ENCODE assay signal across 9 cellular contexts in genomic region chr4:81504685-81505598, GRCh38. TPM values are rescaled to one million over a fixed set of nuclear protein-coding genes. Genes with fewer than 3 reads are reported as not detected.
DNase-seq lines count a peak whose midpoint lies in the region; ATAC-seq lines count a peak whose summit lies in the region.
"Had no signal": no experiment of that assay in that cellular context is flagged by ENCODE, and none has a peak within 500 bp of the region (broad histone marks: within the 10 kb centered on the region; RNA-seq: fewer than 3 reads in every experiment).

No MANE protein-coding gene starts in this region.

- no peak overlapping the region for H3K4me3 Mint-ChIP-seq in activated T-helper 2 cell treated with anti-CD3 and anti-CD28 coated beads, Interferon-gamma antibody, Interleukin-2, Interleukin-4, amounts not matched to agents 10 μg/mL and 5 μg/mL and 100 μg/mL, durations not matched to agents 14 hours and 24 hours and 36 hours (ENCODE audit: low read depth)

- peaks cover 30% of the 10 kb centered on the region for H3K27me3 Mint-ChIP-seq in activated T-helper 2 cell treated with anti-CD3 and anti-CD28 coated beads, Interferon-gamma antibody, Interleukin-2, Interleukin-4, amounts not matched to agents 10 μg/mL and 5 μg/mL and 100 μg/mL, durations not matched to agents 14 hours and 24 hours and 36 hours (ENCODE audit: low read depth)

- H3K27ac Mint-ChIP-seq in activated T-helper 2 cell treated with anti-CD3 and anti-CD28 coated beads, Interferon-gamma antibody, Interleukin-2, Interleukin-4, amounts not matched to agents 10 μg/mL and 5 μg/mL and 100 μg/mL, durations not matched to agents 14 hours and 24 hours and 36 hours: no peak overlapping the region

- ATAC-seq in GM21529 (IDR thresholded peaks at IDR 0.05; ENCODE audit: unreplicated experiment) (peak; percentile 55), left colon (peak; percentile 75)

- H3K9me3 Mint-ChIP-seq in activated T-helper 2 cell treated with anti-CD3 and anti-CD28 coated beads, Interferon-gamma antibody, Interleukin-2, Interleukin-4, amounts not matched to agents 10 μg/mL and 5 μg/mL and 100 μg/mL, durations not matched to agents 14 hours and 24 hours and 36 hours: no peaks in the 10 kb centered on the region

- H3K36me3 Mint-ChIP-seq in activated T-helper 2 cell treated with anti-CD3 and anti-CD28 coated beads, Interferon-gamma antibody, Interleukin-2, Interleukin-4, amounts not matched to agents 10 μg/mL and 5 μg/mL and 100 μg/mL, durations not matched to agents 14 hours and 24 hours and 36 hours (ENCODE audit: low read depth): no peaks in the 10 kb centered on the region

- intact Hi-C loops in activated T-helper 2 cell treated with anti-CD3 and anti-CD28 coated beads, Interferon-gamma antibody, Interleukin-2, Interleukin-4, amounts not matched to agents 10 μg/mL and 5 μg/mL and 100 μg/mL, durations not matched to agents 14 hours and 24 hours and 36 hours (cut with micrococcal nuclease): loop anchor here (1.0 to 2.0 kb wide), 2 partner anchors 11 to 34 kb away; partner anchors contain the start of gene RASGEF1B
- intact Hi-C loops in left colon (cut with DNase I, micrococcal nuclease): no loop called here

- H3K4me1 Mint-ChIP-seq in activated T-helper 2 cell treated with anti-CD3 and anti-CD28 coated beads, Interferon-gamma antibody, Interleukin-2, Interleukin-4, amounts not matched to agents 10 μg/mL and 5 μg/mL and 100 μg/mL, durations not matched to agents 14 hours and 24 hours and 36 hours (ENCODE audit: low read depth): peaks cover 18% of the 10 kb centered on the region

- peak; percentile 27 to 87 for DNase-seq in NOMO-1 (lab: John Stamatoyannopoulos, UW; ENCODE audit: unreplicated experiment in 2 of 2)
- peak; percentile 36 for DNase-seq in activated T-helper 2 cell treated with anti-CD3 and anti-CD28 coated beads, Interferon-gamma antibody, Interleukin-2, Interleukin-4, amounts not matched to agents 10 μg/mL and 5 μg/mL and 100 μg/mL, durations not matched to agents 14 hours and 24 hours and 36 hours (ENCODE audit: low spot score)
- DNase-seq in left colon: peak; percentile 70 to 78
- peak; percentile 36 to 55 for DNase-seq in stimulated activated CD8-positive, alpha-beta memory T cell treated with anti-CD3 and anti-CD28 coated beads, Interleukin-15, amount 100 ng/mL, for 4 hours (ENCODE audit: low read depth in 2 of 2)
- DNase-seq in NCI-H128 (lab: John Stamatoyannopoulos, UW; ENCODE audit: unreplicated experiment): no peak
- no peak for DNase-seq in NCI-H446 (lab: John Stamatoyannopoulos, UW)

RNA-seq across cellular contexts. Expression of gene RASGEF1B, which starts 33.2 kb away (rescaled TPM):
- total RNA-seq in activated T-helper 2 cell treated with anti-CD3 and anti-CD28 coated beads, Interferon-gamma antibody, Interleukin-2, Interleukin-4, amounts not matched to agents 10 μg/mL and 5 μg/mL and 100 μg/mL, durations not matched to agents 14 hours and 24 hours and 36 hours: 0.39 and 0.55 TPM in 2 replicates
- 10 to 100 TPM; 13.5 to 24.1 TPM for total RNA-seq in left colon
- total RNA-seq: myocyte, RPMI7951 had no signal

Comparison
In these comparisons a context has a peak if more than half of its experiments do, and no peak if none do; other contexts are left out.
1. DNase-seq: peak in NOMO-1 (2 of 2), activated T-helper 2 cell treated with anti-CD3 and anti-CD28 coated beads, Interferon-gamma antibody, Interleukin-2, Interleukin-4, amounts not matched to agents 10 μg/mL and 5 μg/mL and 100 μg/mL, durations not matched to agents 14 hours and 24 hours and 36 hours (single experiment), left colon (2 of 2) and stimulated activated CD8-positive, alpha-beta memory T cell treated with anti-CD3 and anti-CD28 coated beads, Interleukin-15, amount 100 ng/mL, for 4 hours (2 of 2); none in NCI-H128 (single experiment) and NCI-H446 (0 of 2).